Comparison of ENCODE assay signal across 29 cellular contexts in genomic region chr18:33356735-33357134, GRCh38.
"Had no signal": no experiment of that assay in that cellular context is flagged by ENCODE, and none has a peak within 500 bp of the region (broad histone marks: within the 10 kb centered on the region; RNA-seq: fewer than 3 reads in every experiment).

No MANE protein-coding gene starts in this region.

- H3K27ac ChIP-seq: heart right ventricle, hepatocyte, left ventricle myocardium inferior, pancreas, prostate gland, skin epidermis, suprapubic skin, thoracic aorta, tibial artery, upper lobe of right lung had no signal

- H3K27me3 ChIP-seq: heart right ventricle, hepatocyte, pancreas, suprapubic skin, tibial artery, upper lobe of right lung had no signal

- H3K27me3 Mint-ChIP-seq: naive thymus-derived CD4-positive, alpha-beta T cell; natural killer cell treated with Interleukin-12 subunit alpha and Interleukin-12 subunit beta and Interleukin-15 and Interleukin-18, amount 100 ng/mL, for 72 hours; stimulated activated naive CD8-positive, alpha-beta T cell treated with anti-CD3 and anti-CD28 coated beads, Interleukin-15, Interleukin-2, amounts not matched to agents 100 ng/mL and 50 ng/mL, for 24 hours had no signal

- H3K4me3 ChIP-seq: heart right ventricle, hepatocyte, left ventricle myocardium inferior, lung, mucosa of descending colon, pancreas, prostate gland, skin epidermis, suprapubic skin, thoracic aorta, tibial artery, upper lobe of right lung had no signal

- H3K4me1 Mint-ChIP-seq: immature natural killer cell; naive thymus-derived CD4-positive, alpha-beta T cell had no signal

- FAIRE-seq: islet of Langerhans, pancreas, urothelium cell line had no signal

- H3K4me3 Mint-ChIP-seq: immature natural killer cell; naive thymus-derived CD4-positive, alpha-beta T cell; natural killer cell treated with Interleukin-12 subunit alpha and Interleukin-12 subunit beta and Interleukin-15 and Interleukin-18, amount 100 ng/mL, for 72 hours; stimulated activated naive CD8-positive, alpha-beta T cell treated with anti-CD3 and anti-CD28 coated beads, Interleukin-15, Interleukin-2, amounts not matched to agents 100 ng/mL and 50 ng/mL, for 24 hours had no signal

- ATAC-seq: heart right ventricle; mucosa of descending colon; naive thymus-derived CD4-positive, alpha-beta T cell; natural killer cell treated with Interleukin-12 subunit alpha and Interleukin-12 subunit beta and Interleukin-15 and Interleukin-18, amount 100 ng/mL, for 72 hours; pancreas; right cardiac atrium; sciatic nerve; upper lobe of right lung had no signal

- H3K27ac Mint-ChIP-seq: immature natural killer cell; naive thymus-derived CD4-positive, alpha-beta T cell; natural killer cell treated with Interleukin-12 subunit alpha and Interleukin-12 subunit beta and Interleukin-15 and Interleukin-18, amount 100 ng/mL, for 72 hours; stimulated activated naive CD8-positive, alpha-beta T cell treated with anti-CD3 and anti-CD28 coated beads, Interleukin-15, Interleukin-2, amounts not matched to agents 100 ng/mL and 50 ng/mL, for 24 hours had no signal

- DNase-seq: heart right ventricle; immature natural killer cell; left ventricle myocardium inferior; midbrain; mucosa of descending colon; naive thymus-derived CD4-positive, alpha-beta T cell; nucleus accumbens; pancreas; retina; right cardiac atrium; stimulated activated CD4-positive, alpha-beta T cell treated with anti-CD3 and anti-CD28 coated beads, Interleukin-12 subunit alpha, Interleukin-12 subunit beta, amount 100 ng/mL, for 4 hours; stimulated activated CD4-positive, alpha-beta T cell treated with anti-CD3 and anti-CD28 coated beads, Interleukin-15, amount 100 ng/mL, for 24 hours; stimulated activated CD4-positive, alpha-beta T cell treated with anti-CD3 and anti-CD28 coated beads, Interleukin-2, amount 100 ng/mL, for 24 hours; stimulated activated CD4-positive, alpha-beta T cell treated with anti-CD3 and anti-CD28 coated beads, Interleukin-4, amount 100 ng/mL, for 1 hour; stimulated activated naive CD4-positive, alpha-beta T cell; tibial artery; trophoblast cell; upper lobe of right lung had no signal

- H3K36me3 Mint-ChIP-seq: naive thymus-derived CD4-positive, alpha-beta T cell; natural killer cell treated with Interleukin-12 subunit alpha and Interleukin-12 subunit beta and Interleukin-15 and Interleukin-18, amount 100 ng/mL, for 72 hours had no signal
